In the genomic region with DNA sequence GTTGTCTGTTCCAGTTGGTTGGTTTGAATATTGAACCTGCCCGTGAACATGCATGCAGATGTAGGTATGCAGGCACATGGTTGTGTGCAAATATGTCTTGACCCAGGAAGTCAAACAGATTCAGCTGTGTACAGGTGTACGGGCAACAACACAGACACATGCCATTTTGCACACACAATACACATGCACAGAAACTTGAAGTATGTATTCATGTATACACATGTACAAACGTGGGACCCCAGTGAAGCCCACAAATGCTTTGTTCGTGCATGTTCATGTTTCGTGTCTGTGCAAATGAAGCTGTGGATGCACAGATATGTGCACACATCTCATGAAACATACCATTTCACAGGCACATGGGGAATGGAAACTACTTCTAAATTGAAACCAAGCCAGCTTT, we compare ENCODE assay signal across 17 cellular contexts. TPM values are rescaled to one million over a fixed set of nuclear protein-coding genes. Genes with fewer than 3 reads are reported as not detected.
DNase-seq lines count a peak whose midpoint lies in the region; ATAC-seq and TF ChIP-seq lines count a peak whose summit lies in the region.
"Had no signal": no experiment of that assay in that cellular context is flagged by ENCODE, and none has a peak within 500 bp of the region (broad histone marks: within the 10 kb centered on the region; RNA-seq: fewer than 3 reads in every experiment).

No MANE protein-coding gene starts in this region.

- H3K27me3 Mint-ChIP-seq in stimulated activated naive CD8-positive, alpha-beta T cell treated with anti-CD3 and anti-CD28 coated beads, Interleukin-15, Interleukin-2, amounts not matched to agents 100 ng/mL and 50 ng/mL, for 24 hours, result no peaks in the 10 kb centered on the region
- H3K27me3 Mint-ChIP-seq: B cell had no signal

- intact Hi-C loops in lower leg skin (cut with DNase I; ENCODE audit: low total_unique reads) (no loop called here), testis (cut with DNase I; ENCODE audit: low total_unique reads) (no loop called here), heart left ventricle (cut with DNase I) (loop anchor here in 5 of 10 donors (5.0 kb wide), 3 partner anchors 57 to 68 kb away; no protein-coding TSS in a partner anchor), lower lobe of right lung (cut with DNase I) (no loop called here)

- DNase-seq in stimulated activated naive CD8-positive, alpha-beta T cell treated with anti-CD3 and anti-CD28 coated beads, Interleukin-15, Interleukin-2, amounts not matched to agents 100 U/mL and 50 U/mL, for 24 hours, result no peak
- peak; percentile 9 to 46 for DNase-seq in lower leg skin (ENCODE audit: low spot score in 2 of 2)
- peak; percentile 3 for DNase-seq in testis
- no peak for DNase-seq in heart left ventricle
- DNase-seq in hepatic stellate cell (ENCODE audit: low spot score), result no peak
- no peak for DNase-seq in lower lobe of right lung
- DNase-seq: Calu3; CD8-positive, alpha-beta T cell; DMS79 treated with DMSO at 0.1 percent for 48 hours; GF-D8; GM23248; HCEC 1CT had no signal

- peaks cover 3% of the 10 kb centered on the region for H3K4me1 Mint-ChIP-seq in stimulated activated naive CD8-positive, alpha-beta T cell treated with anti-CD3 and anti-CD28 coated beads, Interleukin-15, Interleukin-2, amounts not matched to agents 100 ng/mL and 50 ng/mL, for 24 hours (ENCODE audit: low read depth)

- no peaks in the 10 kb centered on the region for H3K9me3 ChIP-seq in testis
- H3K9me3 ChIP-seq in heart left ventricle, result no peaks in the 10 kb centered on the region
- H3K9me3 ChIP-seq in lower lobe of right lung, result no peaks in the 10 kb centered on the region
- H3K9me3 ChIP-seq: BLaER1 treated with 17β-estradiol and CSF1 and Interleukin-3, amounts not matched to agents 10 nM and 100 nM had no signal

- H3K36me3 Mint-ChIP-seq in stimulated activated naive CD8-positive, alpha-beta T cell treated with anti-CD3 and anti-CD28 coated beads, Interleukin-15, Interleukin-2, amounts not matched to agents 100 ng/mL and 50 ng/mL, for 24 hours (ENCODE audit: low read depth), result no peaks in the 10 kb centered on the region
- H3K36me3 Mint-ChIP-seq: CD8-positive, alpha-beta T cell had no signal

- peak overlapping the region; percentile 10 for H3K27ac Mint-ChIP-seq in stimulated activated naive CD8-positive, alpha-beta T cell treated with anti-CD3 and anti-CD28 coated beads, Interleukin-15, Interleukin-2, amounts not matched to agents 100 ng/mL and 50 ng/mL, for 24 hours
- H3K27ac Mint-ChIP-seq: B cell; CD8-positive, alpha-beta T cell had no signal

- WGBS in lower leg skin, 2 donors, result 81 to 85% methylated on average over 5 of the region's 5 CpGs
- 96 to 97% methylated on average over 5 of the region's 5 CpGs for WGBS in testis, 2 donors
- WGBS in heart left ventricle, 4 donors, result 83 to 96% (median 91%) methylated on average over 5 of the region's 5 CpGs

- no peak for ATAC-seq in stimulated activated naive CD8-positive, alpha-beta T cell treated with anti-CD3 and anti-CD28 coated beads, Interleukin-15, Interleukin-2, amounts not matched to agents 100 U/mL and 50 U/mL, for 24 hours
- ATAC-seq in heart left ventricle, result no peak
- ATAC-seq in lower lobe of right lung, result no peak
- ATAC-seq: CD8-positive, alpha-beta T cell had no signal

- H3K27ac ChIP-seq in testis (no peak overlapping the region), heart left ventricle (no peak overlapping the region), lower lobe of right lung (no peak overlapping the region)
- H3K27ac ChIP-seq: BLaER1 treated with 17β-estradiol and CSF1 and Interleukin-3, amounts not matched to agents 10 nM and 100 nM; GM23248; HL-60 had no signal

- peaks cover 2% of the 10 kb centered on the region for H3K4me1 ChIP-seq in testis
- no peaks in the 10 kb centered on the region for H3K4me1 ChIP-seq in heart left ventricle
- H3K4me1 ChIP-seq in lower lobe of right lung, result no peaks in the 10 kb centered on the region

- H3K27me3 ChIP-seq in testis, result no peaks in the 10 kb centered on the region
- H3K27me3 ChIP-seq in heart left ventricle, result no peaks in the 10 kb centered on the region
- no peaks in the 10 kb centered on the region for H3K27me3 ChIP-seq in lower lobe of right lung (ENCODE audit: low read depth)
- H3K27me3 ChIP-seq: BLaER1 treated with 17β-estradiol and CSF1 and Interleukin-3, amounts not matched to agents 10 nM and 100 nM had no signal

- no peak overlapping the region for H3K4me3 Mint-ChIP-seq in stimulated activated naive CD8-positive, alpha-beta T cell treated with anti-CD3 and anti-CD28 coated beads, Interleukin-15, Interleukin-2, amounts not matched to agents 100 ng/mL and 50 ng/mL, for 24 hours
- H3K4me3 Mint-ChIP-seq: B cell; CD8-positive, alpha-beta T cell had no signal

- TF ChIP-seq CTCF in lower leg skin (IDR thresholded peaks at IDR 0.05), result no peak
- no peak for TF ChIP-seq CTCF in testis (IDR thresholded peaks at IDR 0.05)
- TF ChIP-seq CTCF in heart left ventricle (IDR thresholded peaks at IDR 0.05), result no peak
- TF ChIP-seq CTCF in lower lobe of right lung (IDR thresholded peaks at IDR 0.05), result no peak

- H3K4me3 ChIP-seq in lower leg skin (ENCODE audit: low read depth, poor library complexity, severe bottlenecking) (no peak overlapping the region), testis (no peak overlapping the region), heart left ventricle (no peak overlapping the region), lower lobe of right lung (no peak overlapping the region)
- H3K4me3 ChIP-seq: BLaER1 treated with 17β-estradiol and CSF1 and Interleukin-3, amounts not matched to agents 10 nM and 100 nM; GM23248 had no signal

- TF ChIP-seq POLR2A in lower leg skin (IDR thresholded peaks at IDR 0.05) (no peak), testis (IDR thresholded peaks at IDR 0.05) (no peak), heart left ventricle (IDR thresholded peaks at IDR 0.05) (no peak)

- H3K36me3 ChIP-seq in testis (ENCODE audit: low read depth, missing control alignments) (no peaks in the 10 kb centered on the region), heart left ventricle (no peaks in the 10 kb centered on the region), lower lobe of right lung (no peaks in the 10 kb centered on the region)
- H3K36me3 ChIP-seq: BLaER1 treated with 17β-estradiol and CSF1 and Interleukin-3, amounts not matched to agents 10 nM and 100 nM had no signal

- H3K9me3 Mint-ChIP-seq in stimulated activated naive CD8-positive, alpha-beta T cell treated with anti-CD3 and anti-CD28 coated beads, Interleukin-15, Interleukin-2, amounts not matched to agents 100 ng/mL and 50 ng/mL, for 24 hours, result no peaks in the 10 kb centered on the region
- H3K9me3 Mint-ChIP-seq: CD8-positive, alpha-beta T cell had no signal

RNA-seq across cellular contexts. Expression of gene IDH3A, which starts 30.7 kb away (rescaled TPM):
- total RNA-seq in lower leg skin (10 to 100 TPM; 51.0 to 77.2 (median 60.8) TPM), testis (100 to 1,000 TPM; 119 to 120 TPM), heart left ventricle (100 to 1,000 TPM; 166 to 471 (median 359) TPM), lower lobe of right lung (78.3 TPM)
- polyA plus RNA-seq in testis (ENCODE audit: insufficient read depth, low read depth, low replicate concordance) (88.9 TPM), heart left ventricle (100 to 1,000 TPM; 158 to 160 TPM)

RNA-seq across cellular contexts. Expression of gene CIB2, which starts 48.7 kb away (rescaled TPM):
- 10 to 100 TPM in 2 of 4 donors, 1 to 10 TPM in 2; 6.6 to 16.2 (median 10.9) TPM for total RNA-seq in lower leg skin
- total RNA-seq in testis, result 10 to 100 TPM; 24.9 to 34.3 TPM
- polyA plus RNA-seq in testis (ENCODE audit: insufficient read depth, low read depth, low replicate concordance), result 43.6 TPM
- total RNA-seq in heart left ventricle, result 10 to 100 TPM in 5 of 9 donors, 1 to 10 TPM in 4; 3.3 to 18.5 (median 10.4) TPM
- 1 to 10 TPM; 5.3 TPM for polyA plus RNA-seq in heart left ventricle
- total RNA-seq in lower lobe of right lung, result 2.2 TPM

RNA-seq across cellular contexts. Expression of gene ACSBG1, which starts 54.5 kb away (rescaled TPM):
- total RNA-seq in lower leg skin (100 to 1,000 TPM in 1 of 4 donors, 10 to 100 TPM in 3; 75.9 to 131 (median 92.8) TPM), testis (10 to 100 TPM; 14.8 to 25.2 TPM), heart left ventricle (1 to 10 TPM in 1 of 9 donors, under 1 TPM in 3, not detected in 5; 0.05 to 1.2 (median 0.06) TPM), lower lobe of right lung (1.8 TPM)
- polyA plus RNA-seq in testis (ENCODE audit: insufficient read depth, low read depth, low replicate concordance) (12.2 TPM), heart left ventricle (1 to 10 TPM in 1 of 2 donors, under 1 TPM in 1; 0.25 to 1.0 TPM)
- total RNA-seq: A172, GM23248 had no signal

Comparison
In these comparisons a context has a peak if more than half of its experiments do, and no peak if none do; other contexts are left out.
1. DNase-seq: peak in lower leg skin (2 of 2) and testis (single experiment); none in stimulated activated naive CD8-positive, alpha-beta T cell treated with anti-CD3 and anti-CD28 coated beads, Interleukin-15, Interleukin-2, amounts not matched to agents 100 U/mL and 50 U/mL, for 24 hours (single experiment), heart left ventricle (0 of 5), hepatic stellate cell (single experiment) and lower lobe of right lung (single experiment).